In the genomic region with DNA sequence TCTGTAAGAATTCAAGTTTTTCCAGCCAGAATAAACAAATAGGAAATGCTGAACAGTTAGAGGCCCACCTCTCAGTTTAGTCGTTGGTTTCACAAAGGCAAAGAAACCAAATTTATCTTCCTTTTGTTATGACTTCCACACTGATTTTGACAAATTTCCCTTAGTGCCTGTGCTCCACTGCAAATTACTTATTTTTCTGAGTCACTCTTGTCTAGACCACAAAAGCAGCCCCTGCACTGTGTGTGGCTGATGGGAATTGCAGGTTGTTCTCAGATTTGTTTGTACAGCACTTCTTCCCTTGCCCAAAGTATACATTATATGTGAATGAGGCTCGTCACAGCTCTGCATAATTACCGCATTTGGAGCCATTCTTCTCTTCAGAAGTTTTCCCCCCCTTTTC, we compare ENCODE assay signal across 14 cellular contexts.
A peak's percentile ranks its signal among the peaks of the same experiment; 100 is the strongest.
DNase-seq lines count a peak whose midpoint lies in the region; TF ChIP-seq lines count a peak whose summit lies in the region.
"Had no signal": no experiment of that assay in that cellular context is flagged by ENCODE, and none has a peak within 500 bp of the region (broad histone marks: within the 10 kb centered on the region; RNA-seq: fewer than 3 reads in every experiment).

No MANE protein-coding gene starts in this region.

- no peak overlapping the region for H3K4me3 Mint-ChIP-seq in activated naive CD8-positive, alpha-beta T cell treated with anti-CD3 and anti-CD28 coated beads for 36 hours
- H3K4me3 Mint-ChIP-seq: T-helper 1 cell treated with Interleukin-12 subunit alpha and Interleukin-12 subunit beta and Interleukin-4 antibody, amounts not matched to agents 30 μg/mL and 1 μg/mL, for 36 hours had no signal

- TF ChIP-seq CTCF in SK-N-SH (IDR thresholded peaks at IDR 0.05) (no peak), kidney epithelial cell (IDR thresholded peaks at IDR 0.05; ENCODE audit: insufficient read depth, low read length, poor library complexity, severe bottlenecking) (no peak)

- H3K9me3 Mint-ChIP-seq in activated naive CD8-positive, alpha-beta T cell treated with anti-CD3 and anti-CD28 coated beads for 36 hours, result no peaks in the 10 kb centered on the region
- H3K9me3 Mint-ChIP-seq: T-helper 1 cell treated with Interleukin-12 subunit alpha and Interleukin-12 subunit beta and Interleukin-4 antibody, amounts not matched to agents 30 μg/mL and 1 μg/mL, for 36 hours had no signal

- H3K36me3 Mint-ChIP-seq in activated naive CD8-positive, alpha-beta T cell treated with anti-CD3 and anti-CD28 coated beads for 36 hours, result no peaks in the 10 kb centered on the region

- H2AFZ ChIP-seq in SK-N-SH (ENCODE audit: low read depth) (no peak overlapping the region), Karpas-422 (ENCODE audit: low read length) (no peak overlapping the region)

- H3K9me3 ChIP-seq in SK-N-SH, result no peaks in the 10 kb centered on the region
- H3K9me3 ChIP-seq in Karpas-422 (ENCODE audit: low read length), result no peaks in the 10 kb centered on the region
- H3K9me3 ChIP-seq: BLaER1 treated with 17β-estradiol and CSF1 and Interleukin-3, amounts not matched to agents 10 nM and 100 nM had no signal

- peak; percentile 24 for DNase-seq in DMS79 (lab: John Stamatoyannopoulos, UW)
- DNase-seq in NCI-H1105 treated with DMSO at 0.1 percent for 48 hours (lab: John Stamatoyannopoulos, UW), result peak; percentile 68
- no peak for DNase-seq in SK-N-SH
- peak; percentile 53 for DNase-seq in kidney epithelial cell (ENCODE audit: low read depth)
- no peak for DNase-seq in activated gamma-delta T cell treated with Interleukin-2 at 50 U/mL for 16 hours
- DNase-seq in Karpas-422, result no peak
- no peak for DNase-seq in nucleus accumbens (lab: John Stamatoyannopoulos, UW)
- DNase-seq in activated naive CD8-positive, alpha-beta T cell treated with anti-CD3 and anti-CD28 coated beads for 36 hours, result no peak
- DNase-seq: activated CD4-positive, alpha-beta T cell treated with anti-CD3 and anti-CD28 coated beads for 1 hour; amniotic stem cell; kidney; NCI-H146 had no signal

- 62% methylated on average over 3 of the region's 3 CpGs for WGBS in SK-N-SH (ENCODE audit: low lambda C conversion rate)

- H3K4me1 ChIP-seq in SK-N-SH (ENCODE audit: control insufficient read depth in 1 of 2, insufficient read depth in 2 of 2, low read depth in 1 of 2, low read length in 1 of 2) (peaks cover 0 to 18% of the 10 kb centered on the region in 2 experiments; a peak in 2 of 4 replicates), Karpas-422 (ENCODE audit: low read length) (no peaks in the 10 kb centered on the region)
- H3K4me1 ChIP-seq: BLaER1 treated with 17β-estradiol and CSF1 and Interleukin-3, amounts not matched to agents 10 nM and 100 nM had no signal

- H3K27me3 ChIP-seq in SK-N-SH (ENCODE audit: insufficient read depth), result no peaks in the 10 kb centered on the region
- H3K27me3 ChIP-seq in kidney epithelial cell (ENCODE audit: control insufficient read depth, insufficient read depth, low read length), result no peaks in the 10 kb centered on the region
- no peaks in the 10 kb centered on the region for H3K27me3 ChIP-seq in Karpas-422 (ENCODE audit: low read length)
- H3K27me3 ChIP-seq: BLaER1 treated with 17β-estradiol and CSF1 and Interleukin-3, amounts not matched to agents 10 nM and 100 nM had no signal

- TF ChIP-seq EP300 in SK-N-SH (IDR thresholded peaks at IDR 0.05; ENCODE audit: borderline replicate concordance in 1 of 2, low read depth in 1 of 2, low read length in 1 of 2), result no peak

- H3K9me2 ChIP-seq in SK-N-SH (no peaks in the 10 kb centered on the region), Karpas-422 (replicated peaks; ENCODE audit: insufficient read depth, low read length) (no peaks in the 10 kb centered on the region)

- H3K27me3 Mint-ChIP-seq in activated naive CD8-positive, alpha-beta T cell treated with anti-CD3 and anti-CD28 coated beads for 36 hours, result no peaks in the 10 kb centered on the region

- peaks cover 23% of the 10 kb centered on the region for H3F3A ChIP-seq in SK-N-SH (replicated peaks; ENCODE audit: insufficient read depth)

- H3K27ac ChIP-seq in SK-N-SH (ENCODE audit: low read depth in 2 of 2, low read length in 1 of 2) (no peak overlapping the region), Karpas-422 (ENCODE audit: low read length) (no peak overlapping the region)
- H3K27ac ChIP-seq: BLaER1 treated with 17β-estradiol and CSF1 and Interleukin-3, amounts not matched to agents 10 nM and 100 nM had no signal

- H3K27ac Mint-ChIP-seq in activated naive CD8-positive, alpha-beta T cell treated with anti-CD3 and anti-CD28 coated beads for 36 hours, result no peak overlapping the region
- H3K27ac Mint-ChIP-seq: T-helper 1 cell treated with Interleukin-12 subunit alpha and Interleukin-12 subunit beta and Interleukin-4 antibody, amounts not matched to agents 30 μg/mL and 1 μg/mL, for 36 hours had no signal

- CTCF ChIA-PET in SK-N-SH (lab: Yijun Ruan, JAX), result interaction anchor here (1.2 kb wide), 1 partner anchor 32 kb away, joined by 3 read pairs; no protein-coding TSS in a partner anchor

- H3K4me2 ChIP-seq in SK-N-SH (no peak overlapping the region), Karpas-422 (ENCODE audit: low read depth, low read length, poor library complexity, severe bottlenecking) (no peak overlapping the region)
- H3K4me2 ChIP-seq: BLaER1 treated with 17β-estradiol and CSF1 and Interleukin-3, amounts not matched to agents 10 nM and 100 nM had no signal

- POLR2A ChIA-PET in SK-N-SH (lab: Yijun Ruan, JAX), result no interaction called here

- H3K36me3 ChIP-seq in SK-N-SH (replicated peaks in 1 of 2; ENCODE audit: control insufficient read depth in 1 of 2, insufficient read depth in 2 of 2, low read length in 1 of 2) (no peaks in the 10 kb centered on the region), kidney epithelial cell (ENCODE audit: control insufficient read depth, insufficient read depth, low read length) (no peaks in the 10 kb centered on the region), Karpas-422 (ENCODE audit: insufficient read depth, low read length) (no peaks in the 10 kb centered on the region)
- H3K36me3 ChIP-seq: BLaER1 treated with 17β-estradiol and CSF1 and Interleukin-3, amounts not matched to agents 10 nM and 100 nM had no signal

- H3K9ac ChIP-seq in SK-N-SH, result no peak overlapping the region
- H3K9ac ChIP-seq in Karpas-422 (ENCODE audit: low read length), result no peak overlapping the region
- H3K9ac ChIP-seq: BLaER1 treated with 17β-estradiol and CSF1 and Interleukin-3, amounts not matched to agents 10 nM and 100 nM had no signal

- TF ChIP-seq RAD21 in SK-N-SH (IDR thresholded peaks at IDR 0.05; ENCODE audit: low read length), result no peak

- H4K20me1 ChIP-seq in SK-N-SH (ENCODE audit: insufficient read depth) (no peaks in the 10 kb centered on the region), Karpas-422 (ENCODE audit: insufficient read depth, low read depth, low read length) (no peaks in the 10 kb centered on the region)
- H4K20me1 ChIP-seq: BLaER1 treated with 17β-estradiol and CSF1 and Interleukin-3, amounts not matched to agents 10 nM and 100 nM had no signal

- H3K79me2 ChIP-seq in SK-N-SH (ENCODE audit: insufficient read depth), result no peaks in the 10 kb centered on the region
- H3K79me2 ChIP-seq in Karpas-422 (ENCODE audit: low read length), result no peaks in the 10 kb centered on the region

- H3K4me3 ChIP-seq in SK-N-SH (ENCODE audit: low read depth in 2 of 2, low read length in 1 of 2) (no peak overlapping the region), kidney epithelial cell (ENCODE audit: low read depth, low read length) (no peak overlapping the region), Karpas-422 (ENCODE audit: low read length) (no peak overlapping the region)
- H3K4me3 ChIP-seq: BLaER1 treated with 17β-estradiol and CSF1 and Interleukin-3, amounts not matched to agents 10 nM and 100 nM had no signal

- no peaks in the 10 kb centered on the region for H3K4me1 Mint-ChIP-seq in activated naive CD8-positive, alpha-beta T cell treated with anti-CD3 and anti-CD28 coated beads for 36 hours

TF ChIP-seq in SK-N-SH, 30 proteins besides CTCF, POLR2A, EP300 and RAD21:
- 0 out of 2 replicates have a peak, but pooled peaks have one; percentile 27 for TF ChIP-seq FOSL2 (IDR thresholded peaks at IDR 0.05; ENCODE audit: borderline replicate concordance, low read depth)
- TF ChIP-seq, protein P1, sequence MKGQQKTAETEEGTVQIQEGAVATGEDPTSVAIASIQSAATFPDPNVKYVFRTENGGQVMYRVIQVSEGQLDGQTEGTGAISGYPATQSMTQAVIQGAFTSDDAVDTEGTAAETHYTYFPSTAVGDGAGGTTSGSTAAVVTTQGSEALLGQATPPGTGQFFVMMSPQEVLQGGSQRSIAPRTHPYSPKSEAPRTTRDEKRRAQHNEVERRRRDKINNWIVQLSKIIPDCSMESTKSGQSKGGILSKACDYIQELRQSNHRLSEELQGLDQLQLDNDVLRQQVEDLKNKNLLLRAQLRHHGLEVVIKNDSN (IDR thresholded peaks at IDR 0.05; ENCODE audit: borderline replicate concordance, low read depth), result no peak
- no peak for TF ChIP-seq RFX5 (IDR thresholded peaks at IDR 0.05; ENCODE audit: low read length)
- no peak for TF ChIP-seq EZH2phosphoT487 (IDR thresholded peaks at IDR 0.05; ENCODE audit: borderline replicate concordance, low read depth)
- peak; percentile 40 for TF ChIP-seq TCF12 (IDR thresholded peaks at IDR 0.05)
- TF ChIP-seq, protein P2, sequence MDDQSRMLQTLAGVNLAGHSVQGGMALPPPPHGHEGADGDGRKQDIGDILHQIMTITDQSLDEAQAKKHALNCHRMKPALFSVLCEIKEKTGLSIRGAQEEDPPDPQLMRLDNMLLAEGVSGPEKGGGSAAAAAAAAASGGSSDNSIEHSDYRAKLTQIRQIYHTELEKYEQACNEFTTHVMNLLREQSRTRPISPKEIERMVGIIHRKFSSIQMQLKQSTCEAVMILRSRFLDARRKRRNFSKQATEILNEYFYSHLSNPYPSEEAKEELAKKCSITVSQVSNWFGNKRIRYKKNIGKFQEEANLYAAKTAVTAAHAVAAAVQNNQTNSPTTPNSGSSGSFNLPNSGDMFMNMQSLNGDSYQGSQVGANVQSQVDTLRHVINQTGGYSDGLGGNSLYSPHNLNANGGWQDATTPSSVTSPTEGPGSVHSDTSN (IDR thresholded peaks at IDR 0.05), result peak; percentile 54
- TF ChIP-seq JUND (IDR thresholded peaks at IDR 0.05), result 0 out of 2 replicates have a peak, but pooled peaks have one; percentile 9
- TF ChIP-seq FOXM1 (IDR thresholded peaks at IDR 0.05; ENCODE audit: low read depth), result no peak

Comparison
In these comparisons a context has a peak if more than half of its experiments do, and no peak if none do; other contexts are left out.
1. DNase-seq: peak in DMS79 (single experiment), NCI-H1105 treated with DMSO at 0.1 percent for 48 hours (single experiment) and kidney epithelial cell (single experiment); none in SK-N-SH (single experiment), activated gamma-delta T cell treated with Interleukin-2 at 50 U/mL for 16 hours (single experiment), Karpas-422 (single experiment), nucleus accumbens (0 of 56) and activated naive CD8-positive, alpha-beta T cell treated with anti-CD3 and anti-CD28 coated beads for 36 hours (single experiment).